25 cellular contexts compared by ENCODE assay signal in the genomic region with DNA sequence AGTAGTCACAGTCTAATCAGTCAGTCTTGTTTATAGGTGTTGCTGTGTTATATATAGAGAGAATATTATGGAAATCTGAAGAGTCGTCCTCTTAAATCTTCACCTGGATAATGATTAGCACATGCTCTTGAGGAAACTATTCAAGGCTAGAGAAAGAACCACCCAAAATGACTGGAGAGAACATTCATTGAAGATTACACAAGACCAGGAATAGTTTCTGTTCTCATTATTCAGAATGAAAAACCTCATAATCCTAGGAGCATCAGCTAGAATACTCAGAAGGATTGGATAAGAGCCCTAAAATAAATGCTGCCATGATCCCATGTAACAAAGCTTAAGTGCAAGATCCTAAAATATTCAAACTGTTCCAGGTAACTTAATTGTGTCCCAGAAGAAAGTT.
"Had no signal": no experiment of that assay in that cellular context is flagged by ENCODE, and none has a peak within 500 bp of the region (broad histone marks: within the 10 kb centered on the region; RNA-seq: fewer than 3 reads in every experiment).

No MANE protein-coding gene starts in this region.

- H3K79me2 ChIP-seq: hepatocyte, parathyroid adenoma had no signal

- H3K9ac ChIP-seq: parathyroid adenoma had no signal

- H3K27ac ChIP-seq: coronary artery, hepatocyte, parathyroid adenoma, prostate gland, right lobe of liver, spleen, testis, tibial nerve had no signal

- H3K4me1 Mint-ChIP-seq: nephron progenitor cell; stimulated activated naive B cell treated with anti-CD40 and anti-IgM and Interleukin-4, amounts not matched to agents 10 μg/mL and 1 μg/mL and 100 μg/mL, for 72 hours; stimulated activated naive CD8-positive, alpha-beta T cell treated with anti-CD3 and anti-CD28 coated beads, Interleukin-15, amount 100 ng/mL, for 72 hours had no signal

- H3K9me3 ChIP-seq: prostate gland, right lobe of liver, testis had no signal

- H3K4me2 ChIP-seq: hepatocyte had no signal

- H3K4me3 Mint-ChIP-seq: effector memory CD8-positive, alpha-beta T cell; naive thymus-derived CD4-positive, alpha-beta T cell; nephron progenitor cell; stimulated activated naive B cell treated with anti-CD40 and anti-IgM and Interleukin-4, amounts not matched to agents 10 μg/mL and 1 μg/mL and 100 μg/mL, for 72 hours; stimulated activated naive CD8-positive, alpha-beta T cell treated with anti-CD3 and anti-CD28 coated beads, Interleukin-15, amount 100 ng/mL, for 72 hours had no signal

- H3K27ac Mint-ChIP-seq: effector memory CD8-positive, alpha-beta T cell; naive thymus-derived CD4-positive, alpha-beta T cell; nephron progenitor cell; stimulated activated naive B cell treated with anti-CD40 and anti-IgM and Interleukin-4, amounts not matched to agents 10 μg/mL and 1 μg/mL and 100 μg/mL, for 72 hours had no signal

- H3K36me3 ChIP-seq: prostate gland, right lobe of liver, spleen, tibial nerve had no signal

- H3K27me3 ChIP-seq: dorsolateral prefrontal cortex, hepatocyte, right lobe of liver, spleen, testis, tibial nerve had no signal

- H3K4me1 ChIP-seq: parathyroid adenoma, prostate gland, right lobe of liver, spleen, testis, tibial nerve had no signal

- ATAC-seq: effector memory CD8-positive, alpha-beta T cell; left colon; left ventricle myocardium superior; naive thymus-derived CD4-positive, alpha-beta T cell; right lobe of liver; stimulated activated naive B cell treated with anti-CD40 and anti-IgM and Interleukin-4, amounts not matched to agents 10 μg/mL and 1 μg/mL and 100 μg/mL, for 72 hours; stimulated activated naive CD8-positive, alpha-beta T cell treated with anti-CD3 and anti-CD28 coated beads, Interleukin-15, amount 100 ng/mL, for 72 hours had no signal

- DNase-seq: dorsolateral prefrontal cortex; effector memory CD8-positive, alpha-beta T cell; erythroblast; foreskin melanocyte; head of caudate nucleus; left colon; left ventricle myocardium superior; mesendoderm; naive thymus-derived CD4-positive, alpha-beta T cell; nephron progenitor cell; retina; right lobe of liver; spleen; stimulated activated CD4-positive, alpha-beta T cell treated with anti-CD3 and anti-CD28 coated beads, Interleukin-15, amount 100 ng/mL, for 24 hours; stimulated activated CD4-positive, alpha-beta T cell treated with anti-CD3 and anti-CD28 coated beads, Interleukin-1b, Interleukin-23, amount 100 ng/mL, for 48 hours; stimulated activated CD4-positive, alpha-beta T cell treated with anti-CD3 and anti-CD28 coated beads, Interleukin-4, amount 100 ng/mL, for 24 hours; stimulated activated naive B cell treated with anti-CD40 and anti-IgM and Interleukin-4, amounts not matched to agents 10 μg/mL and 1 μg/mL and 100 μg/mL, for 72 hours; stimulated activated naive CD8-positive, alpha-beta T cell treated with anti-CD3 and anti-CD28 coated beads, Interleukin-15, amount 100 ng/mL, for 72 hours; testis had no signal

- H3K4me3 ChIP-seq: coronary artery, dorsolateral prefrontal cortex, hepatocyte, lung, prostate gland, right lobe of liver, spleen, testis, tibial nerve had no signal

- H2AFZ ChIP-seq: hepatocyte, parathyroid adenoma had no signal
